20 cellular contexts compared by ENCODE assay signal in genomic region chr1:20681999-20682398, GRCh38. TPM values are rescaled to one million over a fixed set of nuclear protein-coding genes. Genes with fewer than 3 reads are reported as not detected.
DNase-seq lines count a peak whose midpoint lies in the region; ATAC-seq lines count a peak whose summit lies in the region.
"Had no signal": no experiment of that assay in that cellular context is flagged by ENCODE, and none has a peak within 500 bp of the region (broad histone marks: within the 10 kb centered on the region; RNA-seq: fewer than 3 reads in every experiment).

No MANE protein-coding gene starts in this region.

- H3K27ac ChIP-seq in angular gyrus (ENCODE audit: low read depth, low read length) (peak overlapping the region; percentile 76), neuronal stem cell (replicated peaks; ENCODE audit: low read length) (no peak overlapping the region)
- H3K27ac ChIP-seq: KMS-11, SK-N-MC had no signal

- H3K9ac ChIP-seq in neuronal stem cell (ENCODE audit: low read depth, low read length, poor library complexity) = no peak overlapping the region
- H3K9ac ChIP-seq: KMS-11 had no signal

- no peak overlapping the region for H2AFZ ChIP-seq in neuronal stem cell (ENCODE audit: low read length)

- H3K9me3 ChIP-seq in neuronal stem cell (replicated peaks in 1 of 2; ENCODE audit: control insufficient read depth in 2 of 2, insufficient read depth in 1 of 2, low read depth in 1 of 2, low read length in 2 of 2) = no peaks in the 10 kb centered on the region

- H3K4me1 ChIP-seq in neuronal stem cell (ENCODE audit: control insufficient read depth in 2 of 2, insufficient read depth in 1 of 2, low read depth in 1 of 2, low read length in 2 of 2) = no peaks in the 10 kb centered on the region

- no peak overlapping the region for H2BK120ac ChIP-seq in neuronal stem cell (ENCODE audit: low read depth, low read length)

- 100% methylated on average over 2 of the region's 9 CpGs; no CpG with 5 or more reads in 1 of the 2 donors for WGBS in neuronal stem cell (ENCODE audit: extremely low coverage in 2 of 2, insufficient read length in 2 of 2, insufficient replicate concordance in 1 of 2), 2 donors

- no peak overlapping the region for H3K18ac ChIP-seq in neuronal stem cell (ENCODE audit: low read length)

- no peak overlapping the region for H2BK5ac ChIP-seq in neuronal stem cell (ENCODE audit: low read length)

- no peak overlapping the region for H2BK15ac ChIP-seq in neuronal stem cell (ENCODE audit: low read length)

- H3K14ac ChIP-seq in neuronal stem cell (ENCODE audit: low read length) = no peak overlapping the region

- no peak overlapping the region for H2AK5ac ChIP-seq in neuronal stem cell (ENCODE audit: low read depth, low read length)

- H2BK12ac ChIP-seq in neuronal stem cell (ENCODE audit: low read length) = no peak overlapping the region

- H3K23ac ChIP-seq in neuronal stem cell (ENCODE audit: low read depth, low read length, poor library complexity) = peak overlapping the region; percentile 0

- DNase-seq in left ventricle myocardium superior (peak; percentile 4), cardiac septum (ENCODE audit: low spot score) (no peak), neuronal stem cell (ENCODE audit: low spot score) (no peak), NCI-H510A (lab: John Stamatoyannopoulos, UW) (no peak), COR-L47 (lab: John Stamatoyannopoulos, UW) (no peak)
- no peak for DNase-seq in activated CD4-positive, CD25-positive, alpha-beta regulatory T cell (lab: John Stamatoyannopoulos, UW)
- DNase-seq: DND-41, H7, HFFc6, NCI-H1694, NCI-H2081, NCI-H2171 treated with DMSO at 0.1 percent for 48 hours, NCI-H446, NCI-H526 treated with DMSO at 0.1 percent for 48 hours had no signal

- no peaks in the 10 kb centered on the region for H3K27me3 ChIP-seq in neuronal stem cell (ENCODE audit: control insufficient read depth in 3 of 3, insufficient read depth in 3 of 3, low read depth in 1 of 3, low read length in 3 of 3)

- H3K36me3 ChIP-seq in neuronal stem cell (replicated peaks in 1 of 2; ENCODE audit: control insufficient read depth in 2 of 2, insufficient read depth in 2 of 2, low read length in 2 of 2) = peaks cover 0 to 3% of the 10 kb centered on the region in 2 donors

- H4K91ac ChIP-seq in neuronal stem cell (ENCODE audit: low read depth, low read length, poor library complexity) = peak overlapping the region; percentile 86

- ATAC-seq in left ventricle myocardium superior = no peak
- ATAC-seq: GM12878 had no signal

- no peaks in the 10 kb centered on the region for H3K79me1 ChIP-seq in neuronal stem cell (ENCODE audit: low read depth, low read length)

- H4K8ac ChIP-seq in neuronal stem cell (ENCODE audit: low read depth, low read length) = no peak overlapping the region

- no peak overlapping the region for H3K4me2 ChIP-seq in neuronal stem cell (ENCODE audit: insufficient read depth, low read length, poor library complexity, severe bottlenecking)
- H3K4me2 ChIP-seq: KMS-11 had no signal

- intact Hi-C loops in left ventricle myocardium superior (cut with micrococcal nuclease) = no loop called here
- intact Hi-C loops in cardiac septum (cut with DNase I) = no loop called here

- H3K4me3 ChIP-seq in neuronal stem cell (ENCODE audit: low read length in 2 of 2) = no peak overlapping the region
- H3K4me3 ChIP-seq: GM12878, SK-N-MC had no signal

- H3K4ac ChIP-seq in neuronal stem cell (ENCODE audit: low read length) = no peak overlapping the region

RNA-seq across cellular contexts. Expression of gene DDOST, which starts 20.8 kb away (rescaled TPM):
- total RNA-seq in left ventricle myocardium superior (135 TPM), cardiac septum (108 TPM)
- 115 TPM for polyA plus RNA-seq in neuronal stem cell (2013, experiment 1 of 2)
- 115 TPM for polyA plus RNA-seq in neuronal stem cell (2013, experiment 2 of 2)

RNA-seq across cellular contexts. Expression of gene KIF17, which starts 35.8 kb away (rescaled TPM):
- total RNA-seq in left ventricle myocardium superior (3.5 TPM), cardiac septum (1.5 TPM)
- 5.8 TPM for polyA plus RNA-seq in neuronal stem cell (2013, experiment 1 of 2)
- polyA plus RNA-seq in neuronal stem cell (2013, experiment 2 of 2) = 5.8 TPM
- total RNA-seq: CD4-positive, CD25-positive, alpha-beta regulatory T cell; HT-29 had no signal
- polyA plus RNA-seq: CD4-positive, CD25-positive, alpha-beta regulatory T cell had no signal

RNA-seq across cellular contexts. Expression of gene PINK1, which starts 48.7 kb away (rescaled TPM):
- total RNA-seq in left ventricle myocardium superior (261 TPM), cardiac septum (224 TPM)
- 22.0 TPM for polyA plus RNA-seq in neuronal stem cell (2013, experiment 1 of 2)
- polyA plus RNA-seq in neuronal stem cell (2013, experiment 2 of 2) = 19.8 TPM

RNA-seq across cellular contexts. Expression of gene SH2D5, which starts 50.5 kb away (rescaled TPM):
- total RNA-seq in left ventricle myocardium superior = not detected
- total RNA-seq in cardiac septum = not detected
- 5.5 TPM for polyA plus RNA-seq in neuronal stem cell (2013, experiment 1 of 2)
- polyA plus RNA-seq in neuronal stem cell (2013, experiment 2 of 2) = 5.3 TPM
- total RNA-seq: CD4-positive, CD25-positive, alpha-beta regulatory T cell had no signal
- polyA plus RNA-seq: CD4-positive, CD25-positive, alpha-beta regulatory T cell had no signal
